ENCODE assay signal across 38 cellular contexts in the genomic region with DNA sequence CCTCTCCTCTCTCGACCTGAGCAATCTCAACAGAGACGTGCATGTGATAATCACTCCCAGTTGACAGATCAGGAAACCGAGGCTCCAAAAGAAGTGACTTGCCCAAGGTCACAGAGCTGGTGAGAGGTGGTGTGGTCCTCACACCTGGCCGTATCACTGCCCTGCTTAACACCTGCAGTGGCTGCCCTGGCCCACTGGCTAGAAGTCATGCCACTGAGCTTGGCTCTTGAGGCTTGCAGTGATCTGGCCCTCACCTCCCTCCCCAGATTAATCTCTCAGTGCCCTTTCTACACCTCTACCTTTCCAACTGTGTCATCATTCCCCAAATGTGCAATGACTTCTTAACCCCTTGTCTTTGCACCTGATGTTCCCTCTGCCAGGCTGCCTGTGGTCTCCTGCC. TPM values are rescaled to one million over a fixed set of nuclear protein-coding genes. Genes with fewer than 3 reads are reported as not detected.
"Had no signal": no experiment of that assay in that cellular context is flagged by ENCODE, and none has a peak within 500 bp of the region (broad histone marks: within the 10 kb centered on the region; RNA-seq: fewer than 3 reads in every experiment).

No MANE protein-coding gene starts in this region.

- H3K4me3 Mint-ChIP-seq: activated B cell treated with CpG ODN at 0.5 μM for 24 hours; activated CD4-positive, alpha-beta memory T cell treated with anti-CD3 and anti-CD28 coated beads, Interleukin-2, amount 10 ng/mL, durations not matched to agents 7 days and 5 days; activated CD4-positive, alpha-beta T cell treated with anti-CD3 and anti-CD28 coated beads, Interleukin-2, amount 10 ng/mL, durations not matched to agents 7 days and 5 days; activated naive CD4-positive, alpha-beta T cell treated with anti-CD3 and anti-CD28 coated beads for 36 hours; activated naive CD4-positive, alpha-beta T cell treated with anti-CD3 and anti-CD28 coated beads, Interleukin-2, amount 50 U/mL, for 24 hours; activated T-cell treated with anti-CD3 and anti-CD28 coated beads, Interleukin-2, amount 50 U/mL, for 24 hours; activated T-cell treated with anti-CD3 and anti-CD28 coated beads, Interleukin-2, amount 50 U/mL, for 72 hours; central memory CD8-positive, alpha-beta T cell; effector memory CD8-positive, alpha-beta T cell; T-helper 17 cell; T-helper 2 cell treated with Interferon-gamma antibody and Interleukin-4, amounts not matched to agents 5 μg/mL and 100 μg/mL, for 36 hours had no signal

- ATAC-seq: activated T-cell treated with anti-CD3 and anti-CD28 coated beads, Interleukin-2, amount 50 U/mL, for 72 hours; effector memory CD8-positive, alpha-beta T cell; gastroesophageal sphincter; heart right ventricle; T-helper 17 cell had no signal

- H3K4me1 Mint-ChIP-seq: activated B cell treated with CpG ODN at 0.5 μM for 24 hours; activated CD4-positive, alpha-beta memory T cell treated with anti-CD3 and anti-CD28 coated beads, Interleukin-2, amount 10 ng/mL, durations not matched to agents 7 days and 5 days; activated CD4-positive, alpha-beta T cell treated with anti-CD3 and anti-CD28 coated beads, Interleukin-2, amount 10 ng/mL, durations not matched to agents 7 days and 5 days; activated naive CD4-positive, alpha-beta T cell treated with anti-CD3 and anti-CD28 coated beads, Interleukin-2, amount 50 U/mL, for 24 hours; central memory CD8-positive, alpha-beta T cell; T-helper 17 cell had no signal

- H3K9me3 ChIP-seq: esophagus squamous epithelium, gastroesophageal sphincter, heart right ventricle had no signal

- DNase-seq: activated B cell treated with CpG ODN at 0.5 μM for 24 hours; activated CD4-positive, alpha-beta memory T cell treated with anti-CD3 and anti-CD28 coated beads, Interleukin-2, amount 10 ng/mL, durations not matched to agents 7 days and 5 days; activated CD4-positive, alpha-beta T cell treated with anti-CD3 and anti-CD28 coated beads for 1 hour; activated CD4-positive, alpha-beta T cell treated with anti-CD3 and anti-CD28 coated beads for 4 hours; activated CD4-positive, alpha-beta T cell treated with anti-CD3 and anti-CD28 coated beads, Interleukin-2, amount 10 ng/mL, durations not matched to agents 7 days and 5 days; activated CD4-positive, alpha-beta T cell treated with anti-CD3 and anti-CD28 coated beads, Interleukin-2, amount 50 U/mL, for 4 hours; activated CD8-positive, alpha-beta memory T cell treated with anti-CD3 and anti-CD28 coated beads, Interleukin-2, amount 50 U/mL, for 48 hours; activated naive CD4-positive, alpha-beta T cell treated with anti-CD3 and anti-CD28 coated beads for 36 hours; activated T-cell treated with anti-CD3 and anti-CD28 coated beads for 4 hours; activated T-cell treated with anti-CD3 and anti-CD28 coated beads, Interleukin-2, amount 50 U/mL, for 24 hours; activated T-cell treated with anti-CD3 and anti-CD28 coated beads, Interleukin-2, amount 50 U/mL, for 72 hours; amniotic stem cell; anterior cingulate cortex; brain microvascular endothelial cell; cortex of kidney; dermis blood vessel endothelial cell; effector CD4-positive, alpha-beta T cell; effector memory CD8-positive, alpha-beta T cell; esophagus squamous epithelium; foreskin melanocyte; heart right ventricle; T-helper 1 cell; T-helper 17 cell; T1000; WERI-Rb-1 had no signal

- H3K36me3 ChIP-seq: brain microvascular endothelial cell, esophagus squamous epithelium, gastroesophageal sphincter, heart right ventricle, WERI-Rb-1 had no signal

- H3K4me3 ChIP-seq: esophagus squamous epithelium, gastroesophageal sphincter, heart right ventricle had no signal

- H3K27me3 Mint-ChIP-seq: activated B cell treated with CpG ODN at 0.5 μM for 24 hours; activated CD4-positive, alpha-beta memory T cell treated with anti-CD3 and anti-CD28 coated beads, Interleukin-2, amount 10 ng/mL, durations not matched to agents 7 days and 5 days; activated CD4-positive, alpha-beta T cell treated with anti-CD3 and anti-CD28 coated beads, Interleukin-2, amount 10 ng/mL, durations not matched to agents 7 days and 5 days; activated naive CD4-positive, alpha-beta T cell treated with anti-CD3 and anti-CD28 coated beads, Interleukin-2, amount 50 U/mL, for 24 hours; activated T-cell treated with anti-CD3 and anti-CD28 coated beads, Interleukin-2, amount 50 U/mL, for 24 hours; central memory CD8-positive, alpha-beta T cell; effector memory CD8-positive, alpha-beta T cell; T-helper 17 cell had no signal

- H3K9me3 Mint-ChIP-seq: activated B cell treated with CpG ODN at 0.5 μM for 24 hours; activated CD4-positive, alpha-beta memory T cell treated with anti-CD3 and anti-CD28 coated beads, Interleukin-2, amount 10 ng/mL, durations not matched to agents 7 days and 5 days; activated CD4-positive, alpha-beta T cell treated with anti-CD3 and anti-CD28 coated beads, Interleukin-2, amount 10 ng/mL, durations not matched to agents 7 days and 5 days; activated naive CD4-positive, alpha-beta T cell treated with anti-CD3 and anti-CD28 coated beads for 36 hours; activated naive CD4-positive, alpha-beta T cell treated with anti-CD3 and anti-CD28 coated beads, Interleukin-2, amount 50 U/mL, for 24 hours; activated T-cell treated with anti-CD3 and anti-CD28 coated beads, Interleukin-2, amount 50 U/mL, for 24 hours; activated T-cell treated with anti-CD3 and anti-CD28 coated beads, Interleukin-2, amount 50 U/mL, for 72 hours; central memory CD8-positive, alpha-beta T cell; effector memory CD8-positive, alpha-beta T cell; T-helper 2 cell treated with Interferon-gamma antibody and Interleukin-4, amounts not matched to agents 5 μg/mL and 100 μg/mL, for 36 hours had no signal

- H3K27me3 ChIP-seq: brain microvascular endothelial cell, esophagus squamous epithelium, gastroesophageal sphincter, heart right ventricle had no signal

- H3K27ac Mint-ChIP-seq: activated B cell treated with CpG ODN at 0.5 μM for 24 hours; activated CD4-positive, alpha-beta memory T cell treated with anti-CD3 and anti-CD28 coated beads, Interleukin-2, amount 10 ng/mL, durations not matched to agents 7 days and 5 days; activated CD4-positive, alpha-beta T cell treated with anti-CD3 and anti-CD28 coated beads, Interleukin-2, amount 10 ng/mL, durations not matched to agents 7 days and 5 days; activated naive CD4-positive, alpha-beta T cell treated with anti-CD3 and anti-CD28 coated beads for 36 hours; activated naive CD4-positive, alpha-beta T cell treated with anti-CD3 and anti-CD28 coated beads, Interleukin-2, amount 50 U/mL, for 24 hours; activated T-cell treated with anti-CD3 and anti-CD28 coated beads, Interleukin-2, amount 50 U/mL, for 24 hours; activated T-cell treated with anti-CD3 and anti-CD28 coated beads, Interleukin-2, amount 50 U/mL, for 72 hours; T-helper 2 cell treated with Interferon-gamma antibody and Interleukin-4, amounts not matched to agents 5 μg/mL and 100 μg/mL, for 36 hours had no signal

- H3K36me3 Mint-ChIP-seq: activated naive CD4-positive, alpha-beta T cell treated with anti-CD3 and anti-CD28 coated beads, Interleukin-2, amount 50 U/mL, for 24 hours had no signal

- H3K27ac ChIP-seq: brain microvascular endothelial cell, epithelial cell of prostate, esophagus squamous epithelium, gastroesophageal sphincter, heart right ventricle, WERI-Rb-1 had no signal

- H3K4me1 ChIP-seq: esophagus squamous epithelium, gastroesophageal sphincter had no signal

RNA-seq across cellular contexts. Expression of gene CDCP2, which starts 38.8 kb away (rescaled TPM):
- total RNA-seq: activated B cell treated with CpG ODN at 0.5 μM for 24 hours; activated CD4-positive, alpha-beta memory T cell treated with anti-CD3 and anti-CD28 coated beads, Interleukin-2, amount 10 ng/mL, durations not matched to agents 7 days and 5 days; activated CD4-positive, alpha-beta T cell treated with anti-CD3 and anti-CD28 coated beads, Interleukin-2, amount 10 ng/mL, durations not matched to agents 7 days and 5 days; activated naive CD4-positive, alpha-beta T cell treated with anti-CD3 and anti-CD28 coated beads for 36 hours; activated T-cell treated with anti-CD3 and anti-CD28 coated beads, Interleukin-2, amount 50 U/mL, for 72 hours; astrocyte; bronchial epithelial cell; cardiac septum; cerebellum; endothelial cell of umbilical vein; fibroblast of lung; fibroblast of villous mesenchyme; glomerular endothelial cell; T-helper 17 cell had no signal
- polyA plus RNA-seq: fibroblast of lung had no signal
